In the genomic region with DNA sequence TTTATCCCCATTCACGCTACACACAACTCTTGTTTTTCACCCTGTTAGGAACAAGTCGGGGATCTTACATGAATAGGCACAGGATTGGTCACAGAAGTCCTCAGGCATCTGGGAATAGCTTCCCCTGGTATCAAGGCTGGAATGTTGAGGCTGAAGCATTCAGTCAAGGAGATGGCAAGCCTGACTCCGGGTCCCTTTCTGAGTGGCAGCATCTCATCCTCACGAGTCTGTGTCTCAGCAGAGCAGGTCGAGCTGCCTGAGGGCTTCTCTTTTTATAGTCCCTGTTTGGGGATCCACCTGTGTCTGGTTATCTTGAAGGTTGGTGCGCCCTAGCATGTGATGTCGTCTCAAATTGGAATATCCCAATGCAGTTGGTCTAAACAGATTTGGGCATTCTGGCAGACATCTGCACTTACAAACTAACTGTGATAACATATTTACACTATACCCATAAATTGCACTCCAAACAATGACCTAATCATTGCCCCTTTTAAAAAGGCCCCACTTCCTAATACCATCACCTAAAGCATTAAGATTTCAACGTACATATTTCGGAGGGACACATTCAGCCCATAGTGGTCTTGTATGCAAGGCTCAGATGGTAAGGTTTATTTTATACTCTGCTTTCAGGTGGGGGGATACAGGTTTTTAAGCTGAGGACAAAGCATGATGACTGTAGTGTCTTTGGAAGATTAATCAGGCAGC, we compare ENCODE assay signal across 26 cellular contexts.
"Had no signal": no experiment of that assay in that cellular context is flagged by ENCODE, and none has a peak within 500 bp of the region (broad histone marks: within the 10 kb centered on the region; RNA-seq: fewer than 3 reads in every experiment).

No MANE protein-coding gene starts in this region.

- H3K9me3 ChIP-seq: adrenal gland, breast epithelium, colonic mucosa, SJSA1 had no signal

- H3K9me3 Mint-ChIP-seq: activated CD4-positive, alpha-beta memory T cell treated with anti-CD3 and anti-CD28 coated beads, Interleukin-2, amount 10 ng/mL, durations not matched to agents 7 days and 5 days; activated T-cell treated with anti-CD3 and anti-CD28 coated beads, Interleukin-2, amount 50 U/mL, for 4 hours; activated T-helper 17 cell treated with anti-CD3 and anti-CD28 coated beads, Interleukin-2, amount 50 U/mL, for 72 hours had no signal

- H3K27ac Mint-ChIP-seq: activated CD4-positive, alpha-beta memory T cell treated with anti-CD3 and anti-CD28 coated beads, Interleukin-2, amount 10 ng/mL, durations not matched to agents 7 days and 5 days; activated CD8-positive, alpha-beta memory T cell treated with anti-CD3 and anti-CD28 coated beads, Interleukin-2, amount 10 ng/mL, durations not matched to agents 7 days and 5 days; activated T-helper 17 cell treated with anti-CD3 and anti-CD28 coated beads, Interleukin-2, amount 50 U/mL, for 72 hours had no signal

- FAIRE-seq: RCC 7860 had no signal

- H3K4me3 ChIP-seq: adrenal gland, breast epithelium, colonic mucosa, SJSA1 had no signal

- H3K27ac ChIP-seq: adrenal gland, breast epithelium, colonic mucosa had no signal

- H3K27me3 ChIP-seq: adrenal gland, breast epithelium, colonic mucosa, SJSA1 had no signal

- H3K4me3 Mint-ChIP-seq: activated CD4-positive, alpha-beta memory T cell treated with anti-CD3 and anti-CD28 coated beads, Interleukin-2, amount 10 ng/mL, durations not matched to agents 7 days and 5 days; activated CD8-positive, alpha-beta memory T cell treated with anti-CD3 and anti-CD28 coated beads, Interleukin-2, amount 10 ng/mL, durations not matched to agents 7 days and 5 days; activated T-cell treated with anti-CD3 and anti-CD28 coated beads, Interleukin-2, amount 50 U/mL, for 4 hours; activated T-helper 17 cell treated with anti-CD3 and anti-CD28 coated beads, Interleukin-2, amount 50 U/mL, for 72 hours had no signal

- H3K27me3 Mint-ChIP-seq: activated CD4-positive, alpha-beta memory T cell treated with anti-CD3 and anti-CD28 coated beads, Interleukin-2, amount 10 ng/mL, durations not matched to agents 7 days and 5 days; activated CD8-positive, alpha-beta memory T cell treated with anti-CD3 and anti-CD28 coated beads, Interleukin-2, amount 10 ng/mL, durations not matched to agents 7 days and 5 days had no signal

- ATAC-seq: activated CD4-positive, CD25-positive, alpha-beta regulatory T cell treated with anti-CD3 and anti-CD28 coated beads, Interleukin-2, amount 50 U/mL, for 24 hours; activated CD8-positive, alpha-beta memory T cell treated with anti-CD3 and anti-CD28 coated beads, Interleukin-2, amount 10 ng/mL, durations not matched to agents 7 days and 5 days; activated T-cell treated with anti-CD3 and anti-CD28 coated beads, Interleukin-2, amount 50 U/mL, for 4 hours; activated T-helper 17 cell treated with anti-CD3 and anti-CD28 coated beads, Interleukin-2, amount 50 U/mL, for 72 hours; PC-3; SK-N-SH treated with all-trans-retinoic acid at 6 μM for 48 hours had no signal

- H3K4me1 ChIP-seq: adrenal gland, breast epithelium, colonic mucosa had no signal

- DNase-seq: activated CD4-positive, alpha-beta memory T cell treated with anti-CD3 and anti-CD28 coated beads, Interleukin-2, amount 10 ng/mL, durations not matched to agents 7 days and 5 days; activated CD4-positive, alpha-beta T cell treated with anti-CD3 and anti-CD28 coated beads, Interleukin-2, amount 50 U/mL, for 1 hour; activated CD8-positive, alpha-beta memory T cell treated with anti-CD3 and anti-CD28 coated beads, Interleukin-2, amount 10 ng/mL, durations not matched to agents 7 days and 5 days; activated gamma-delta T cell; activated naive CD4-positive, alpha-beta T cell treated with anti-CD3 and anti-CD28 coated beads, Interleukin-2, amount 50 U/mL, for 16 hours; activated T-cell treated with anti-CD3 and anti-CD28 coated beads, Interleukin-2, amount 50 U/mL, for 4 hours; adrenal gland; anterior cingulate cortex; caudate nucleus; colonic mucosa; KG1; NCI-H1048; NCI-H146; NCI-H187 treated with DMSO at 0.1 percent for 48 hours; NCI-H2081 treated with DMSO at 0.1 percent for 48 hours; NCI-H446; NCI-H524; PC-3; SHP77; SW 1271 had no signal

- H3K36me3 ChIP-seq: adrenal gland, breast epithelium, colonic mucosa had no signal
